8 cellular contexts compared by ENCODE assay signal in genomic region chr17:8745586-8746500, GRCh38.
DNase-seq lines count a peak whose midpoint lies in the region; ATAC-seq and TF ChIP-seq lines count a peak whose summit lies in the region.

No MANE protein-coding gene starts in this region.

- H3K9me3 Mint-ChIP-seq in central memory CD8-positive, alpha-beta T cell: no peaks in the 10 kb centered on the region

- peak overlapping the region; percentile 89 for H3K4me3 Mint-ChIP-seq in central memory CD8-positive, alpha-beta T cell

- DNase-seq in AG10803 (ENCODE audit: low read depth) (peak; percentile 36), GM19240 (ENCODE audit: insufficient read length, low spot score) (peak; percentile 75), LoVo (ENCODE audit: low spot score) (peak; percentile 58), kidney tubule cell (ENCODE audit: low spot score) (peak; percentile 50)
- DNase-seq in central memory CD8-positive, alpha-beta T cell (ENCODE audit: low spot score in 2 of 2): peak; percentile 62 to 66
- DNase-seq in stimulated activated CD4-positive, alpha-beta T cell treated with anti-CD3 and anti-CD28 coated beads, Interleukin-1b, Interleukin-23, amount 100 ng/mL, for 24 hours (ENCODE audit: low read depth in 4 of 4, low spot score in 1 of 4): peak; percentile 59 to 74 (median 69)

- peak; percentile 80 to 82 for ATAC-seq in activated CD4-positive, CD25-positive, alpha-beta regulatory T cell treated with anti-CD3 and anti-CD28 coated beads, Interleukin-2, amount 50 U/mL, for 24 hours
- peak; percentile 82 for ATAC-seq in central memory CD8-positive, alpha-beta T cell (replicated peaks; ENCODE audit: extremely low read depth, poor library complexity, severe bottlenecking)
- no peak for ATAC-seq in HG03378 (IDR thresholded peaks at IDR 0.05; ENCODE audit: unreplicated experiment)

- H3K4me3 ChIP-seq in AG10803 (ENCODE audit: low read length): peak overlapping the region; percentile 67

- H3K36me3 Mint-ChIP-seq in central memory CD8-positive, alpha-beta T cell (ENCODE audit: insufficient read depth): peaks cover 11% of the 10 kb centered on the region

- H3K4me1 Mint-ChIP-seq in central memory CD8-positive, alpha-beta T cell: peaks cover 13% of the 10 kb centered on the region

- TF ChIP-seq CTCF in AG10803 (conservative IDR thresholded peaks at IDR 0.05; ENCODE audit: low read length): peak; percentile 47

- H3K27me3 Mint-ChIP-seq in central memory CD8-positive, alpha-beta T cell: no peaks in the 10 kb centered on the region

- peak overlapping the region; percentile 89 for H3K27ac Mint-ChIP-seq in central memory CD8-positive, alpha-beta T cell (ENCODE audit: low read depth)
